In genomic region chr12:6778212-6778570, GRCh38 we compare ENCODE assay signal across 8 cellular contexts. TPM values are rescaled to one million over a fixed set of nuclear protein-coding genes. Genes with fewer than 3 reads are reported as not detected.
DNase-seq lines count a peak whose midpoint lies in the region; ATAC-seq and TF ChIP-seq lines count a peak whose summit lies in the region.

No MANE protein-coding gene starts in this region.

- ATAC-seq in gastrocnemius medialis (peak; percentile 41 to 47), HG03521 (IDR thresholded peaks at IDR 0.05; ENCODE audit: unreplicated experiment) (no peak), GM21360 (IDR thresholded peaks at IDR 0.05; ENCODE audit: unreplicated experiment) (no peak)

- intact Hi-C loops in gastrocnemius medialis (cut with DNase I; ENCODE audit: low total_unique reads): loop anchor here (2.0 kb wide), 1 partner anchor 49 kb away; no protein-coding TSS in a partner anchor

- no peak for TF ChIP-seq CTCF in WI38 (IDR thresholded peaks at IDR 0.05; ENCODE audit: low read depth, low read length)
- TF ChIP-seq CTCF in cardiac muscle cell (IDR thresholded peaks at IDR 0.05; ENCODE audit: low read depth, low read length): no peak
- no peak for TF ChIP-seq CTCF in gastrocnemius medialis (IDR thresholded peaks at IDR 0.05 in 4 of 5, conservative IDR thresholded peaks at IDR 0.05 in 1 of 5)

- H3K27me3 ChIP-seq in cardiac muscle cell (peaks cover 15% of the 10 kb centered on the region), gastrocnemius medialis (no peaks in the 10 kb centered on the region)

- in situ Hi-C loops in gastrocnemius medialis (cut with MboI; ENCODE audit: low sequenced_read_pairs in 4 of 4): no loop called here

- DNase-seq in NCI-H146 (lab: John Stamatoyannopoulos, UW): peak; percentile 30
- no peak for DNase-seq in NCI-H146 treated with DMSO at 0.1 percent for 48 hours (lab: John Stamatoyannopoulos, UW; ENCODE audit: unreplicated experiment)
- peak in 1 of 2 donors; percentile 59 for DNase-seq in cardiac muscle cell (ENCODE audit: low read depth in 1 of 2, low spot score in 1 of 2)
- no peak for DNase-seq in gastrocnemius medialis
- no peak for DNase-seq in Ammon's horn (ENCODE audit: low spot score)

- TF ChIP-seq POLR2A in gastrocnemius medialis (IDR thresholded peaks at IDR 0.05): no peak

- H3K4me3 ChIP-seq in WI38 (ENCODE audit: low read depth, low read length) (peak overlapping the region; percentile 50), cardiac muscle cell (peak overlapping the region; percentile 32), gastrocnemius medialis (peak overlapping the region; percentile 37 to 65 (median 54))

- H3K36me3 ChIP-seq in cardiac muscle cell (no peaks in the 10 kb centered on the region), gastrocnemius medialis (no peaks in the 10 kb centered on the region)

- no peaks in the 10 kb centered on the region for H3K9me3 ChIP-seq in cardiac muscle cell (ENCODE audit: low read depth)
- H3K9me3 ChIP-seq in gastrocnemius medialis: no peaks in the 10 kb centered on the region

- H3K27ac ChIP-seq in cardiac muscle cell: peak overlapping the region; percentile 26
- H3K27ac ChIP-seq in gastrocnemius medialis: peak overlapping the region; percentile 59 to 73 (median 68)

- peaks cover 11% of the 10 kb centered on the region for H3K4me1 ChIP-seq in cardiac muscle cell (ENCODE audit: low read depth)
- peaks cover 9 to 10% of the 10 kb centered on the region in 2 donors for H3K4me1 ChIP-seq in gastrocnemius medialis

RNA-seq across cellular contexts. Expression of gene LAG3, which starts 5.9 kb away (rescaled TPM):
- total RNA-seq in cardiac muscle cell (0.15 TPM in 1 of 2 replicates, not detected in the other), gastrocnemius medialis (not detected)
- polyA plus RNA-seq in cardiac muscle cell: 0.34 TPM in 1 of 2 replicates, not detected in the other

RNA-seq across cellular contexts. Expression of gene CD4, which starts 11.1 kb away (rescaled TPM):
- total RNA-seq in cardiac muscle cell (3.1 and 3.3 TPM in 2 replicates), gastrocnemius medialis (10 to 100 TPM in 1 of 4 donors, 1 to 10 TPM in 3; 1.8 to 12.9 (median 3.8) TPM)
- 5.2 and 5.9 TPM in 2 replicates for polyA plus RNA-seq in cardiac muscle cell

RNA-seq across cellular contexts. Expression of gene PTMS, which starts 12.0 kb away (rescaled TPM):
- total RNA-seq in cardiac muscle cell (194 and 290 TPM in 2 replicates), gastrocnemius medialis (10 to 100 TPM; 15.0 to 40.4 (median 31.5) TPM)
- 426 and 467 TPM in 2 replicates for polyA plus RNA-seq in cardiac muscle cell

RNA-seq across cellular contexts. Expression of gene MLF2, which starts 25.2 kb away (rescaled TPM):
- total RNA-seq in cardiac muscle cell (342 and 449 TPM in 2 replicates), gastrocnemius medialis (100 to 1,000 TPM; 105 to 181 (median 165) TPM)
- polyA plus RNA-seq in cardiac muscle cell: 575 and 592 TPM in 2 replicates

RNA-seq across cellular contexts. Expression of gene GPR162, which starts 43.4 kb away (rescaled TPM):
- total RNA-seq in cardiac muscle cell: 41.1 and 51.0 TPM in 2 replicates
- polyA plus RNA-seq in cardiac muscle cell: 29.2 and 38.6 TPM in 2 replicates
- total RNA-seq in gastrocnemius medialis: under 1 TPM in 3 of 4 donors, not detected in 1; 0.16 to 0.31 (median 0.20) TPM

Comparison
In these comparisons a context has a peak if more than half of its experiments do, and no peak if none do; other contexts are left out.
1. ATAC-seq: peak in gastrocnemius medialis (2 of 2); none in HG03521 (single experiment) and GM21360 (single experiment).
2. Peak in every context shown above with its lines, with median percentiles within 50 percentile points of each other: H3K4me3 ChIP-seq.